In the genomic region with DNA sequence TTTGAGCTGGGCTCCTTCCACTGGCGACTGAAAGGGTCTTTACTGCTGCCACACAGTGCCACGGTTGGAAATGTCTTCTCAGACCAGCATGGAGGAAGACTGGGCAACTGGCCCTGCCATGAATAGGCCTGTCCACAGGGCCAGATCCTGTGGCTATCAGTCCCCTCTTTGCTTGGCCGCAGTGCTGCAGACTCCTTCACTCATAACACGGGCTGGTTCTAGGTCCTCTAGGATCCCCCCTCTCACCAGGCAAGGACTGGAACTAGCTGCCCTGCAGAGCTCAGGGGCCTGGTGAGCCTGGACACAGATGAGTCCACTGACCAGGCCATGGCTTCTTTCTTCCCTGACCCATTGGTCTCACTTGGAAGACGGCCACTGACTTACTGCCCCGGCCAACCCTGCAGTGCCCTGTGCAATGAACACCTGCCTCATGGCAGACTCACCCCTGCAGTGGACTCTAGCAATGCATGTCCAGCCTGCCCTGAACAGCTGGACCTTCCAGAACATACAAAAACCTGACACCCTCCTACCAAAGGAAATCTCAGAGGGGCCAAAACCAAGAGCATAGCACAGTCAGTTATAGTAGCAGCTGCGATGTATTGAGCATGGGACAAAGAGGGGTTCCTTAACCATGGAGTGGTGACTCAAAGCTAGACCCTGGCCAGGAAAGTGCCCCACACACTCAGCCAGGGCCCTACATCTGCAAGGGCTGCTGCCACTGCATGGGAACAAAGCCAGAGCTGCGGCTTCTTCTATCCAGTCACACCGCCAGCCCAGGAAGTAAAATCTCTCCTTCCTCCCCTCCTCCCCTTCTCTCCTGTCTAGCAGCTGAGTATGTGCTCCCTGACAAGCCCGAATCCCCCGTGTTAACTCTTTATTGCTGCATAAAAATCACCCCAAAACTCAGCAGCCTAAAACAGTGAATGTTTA, we compare ENCODE assay signal across 15 cellular contexts.
DNase-seq lines count a peak whose midpoint lies in the region; ATAC-seq and TF ChIP-seq lines count a peak whose summit lies in the region.
"Had no signal": no experiment of that assay in that cellular context is flagged by ENCODE, and none has a peak within 500 bp of the region (broad histone marks: within the 10 kb centered on the region; RNA-seq: fewer than 3 reads in every experiment).

No MANE protein-coding gene starts in this region.

- no peaks in the 10 kb centered on the region for H3K36me3 Mint-ChIP-seq in GM23338 (ENCODE audit: low read depth)

- H3K27ac Mint-ChIP-seq in GM23338: no peak overlapping the region
- H3K27ac Mint-ChIP-seq: effector memory CD8-positive, alpha-beta T cell had no signal

- H3K4me2 ChIP-seq in GM23338: no peak overlapping the region

- ATAC-seq in GM23338 (peak; percentile 21; the same call in 1 of the 3 replicates), lung (ENCODE audit: insufficient read depth, low FRiP score) (no peak), GM21717 (IDR thresholded peaks at IDR 0.05; ENCODE audit: unreplicated experiment) (no peak)
- ATAC-seq: effector memory CD8-positive, alpha-beta T cell; HepG2 had no signal

- H3K27ac ChIP-seq in GM23338 (ENCODE audit: low read depth) (no peak overlapping the region), lung (ENCODE audit: low read depth in 1 of 2, low read length in 1 of 2) (no peak overlapping the region)
- H3K27ac ChIP-seq: ascending aorta, right atrium auricular region had no signal

- H3K9me2 ChIP-seq in GM23338 (ENCODE audit: insufficient read depth): peaks cover 3% of the 10 kb centered on the region; the same call in 1 of the 2 replicates

- no peaks in the 10 kb centered on the region for H3F3A ChIP-seq in GM23338 (replicated peaks; ENCODE audit: low read depth)

- peaks cover 17% of the 10 kb centered on the region for H3K4me1 Mint-ChIP-seq in GM23338

- no peak overlapping the region for H3K4me3 Mint-ChIP-seq in GM23338
- H3K4me3 Mint-ChIP-seq: effector memory CD8-positive, alpha-beta T cell had no signal

- H3K4me3 ChIP-seq in GM23338 (no peak overlapping the region), lung (no peak overlapping the region)
- H3K4me3 ChIP-seq: ascending aorta, HAP-1, right atrium auricular region had no signal

- H3K4me1 ChIP-seq in GM23338 (ENCODE audit: insufficient read depth) (peaks cover 11% of the 10 kb centered on the region), lung (ENCODE audit: control insufficient read depth in 2 of 2, insufficient read depth in 2 of 2, low read length in 2 of 2) (no peaks in the 10 kb centered on the region)
- H3K4me1 ChIP-seq: HAP-1 had no signal

- H4K20me1 ChIP-seq in GM23338 (replicated peaks; ENCODE audit: insufficient read depth): no peaks in the 10 kb centered on the region

- DNase-seq in AG20443 (ENCODE audit: low spot score): peak; percentile 57
- no peak for DNase-seq in GM23338 (ENCODE audit: low spot score)
- peak; percentile 52 for DNase-seq in amniotic epithelial cell (ENCODE audit: low read depth)
- DNase-seq in lung (ENCODE audit: low spot score): peak; percentile 24
- DNase-seq in cortex of kidney (lab: John Stamatoyannopoulos, UW): no peak
- DNase-seq in NCI-H1092 (lab: John Stamatoyannopoulos, UW): no peak
- no peak for DNase-seq in NCI-H345 (lab: John Stamatoyannopoulos, UW)
- DNase-seq: effector memory CD8-positive, alpha-beta T cell; hippocampal formation; NCI-H2107 had no signal

- H3K9me3 Mint-ChIP-seq in GM23338: peaks cover 7% of the 10 kb centered on the region; the same call in 2 of the 3 replicates
- H3K9me3 Mint-ChIP-seq: effector memory CD8-positive, alpha-beta T cell had no signal

- peaks cover 4% of the 10 kb centered on the region for H3K27me3 Mint-ChIP-seq in GM23338 (ENCODE audit: insufficient read depth, low read depth, poor library complexity)

- no peak overlapping the region for H2AFZ ChIP-seq in GM23338

- H3K36me3 ChIP-seq in GM23338 (ENCODE audit: insufficient read depth) (no peaks in the 10 kb centered on the region), lung (ENCODE audit: control insufficient read depth in 2 of 2, insufficient read depth in 2 of 2, low read length in 2 of 2) (no peaks in the 10 kb centered on the region)
- H3K36me3 ChIP-seq: ascending aorta, HAP-1, right atrium auricular region had no signal

- H3K27me3 ChIP-seq in GM23338 (ENCODE audit: insufficient read depth) (no peaks in the 10 kb centered on the region), lung (ENCODE audit: control insufficient read depth, insufficient read depth) (no peaks in the 10 kb centered on the region)
- H3K27me3 ChIP-seq: ascending aorta, right atrium auricular region had no signal

- 58 to 66% methylated on average over 11 of the region's 11 CpGs for whole genome bisulfite sequencing in lung, 2 donors

- no peak for TF ChIP-seq CTCF in GM23338 (conservative IDR thresholded peaks at IDR 0.05; ENCODE audit: low read depth in 2 of 2)
- no peak for TF ChIP-seq CTCF in lung (IDR thresholded peaks at IDR 0.05; ENCODE audit: control extremely low read depth, extremely low read depth)

- H3K79me2 ChIP-seq in GM23338 (replicated peaks; ENCODE audit: insufficient read depth): no peaks in the 10 kb centered on the region

- H3K9me3 ChIP-seq in lung (ENCODE audit: control insufficient read depth in 2 of 2, insufficient read depth in 1 of 2, low read length in 1 of 2): peaks cover 0 to 2% of the 10 kb centered on the region in 2 donors
- H3K9me3 ChIP-seq: ascending aorta, HAP-1, right atrium auricular region had no signal

TF ChIP-seq in GM23338, 12 proteins besides CTCF, POLR2A, EP300 and RAD21 (continues in another document):
- TF ChIP-seq CREB1 (CRISPR knock-in tag; IDR thresholded peaks at IDR 0.05; ENCODE audit: low read depth) (no peak), STAT1 (IDR thresholded peaks at IDR 0.05; ENCODE audit: unreplicated experiment) (no peak), EZH2 (IDR thresholded peaks at IDR 0.05; ENCODE audit: low read depth, unreplicated experiment) (no peak), JUNB (IDR thresholded peaks at IDR 0.05; ENCODE audit: unreplicated experiment) (no peak), POLR2AphosphoS5 (IDR thresholded peaks at IDR 0.05; ENCODE audit: low read depth) (no peak), NANOG (IDR thresholded peaks at IDR 0.05; ENCODE audit: borderline replicate concordance) (no peak), EZH2phosphoT487 (IDR thresholded peaks at IDR 0.05; ENCODE audit: unreplicated experiment) (no peak), ZNF114 (CRISPR knock-in tag; IDR thresholded peaks at IDR 0.05) (no peak), ZNF331 (CRISPR knock-in tag; IDR thresholded peaks at IDR 0.05; ENCODE audit: low read depth) (no peak)
- TF ChIP-seq, protein P1, sequence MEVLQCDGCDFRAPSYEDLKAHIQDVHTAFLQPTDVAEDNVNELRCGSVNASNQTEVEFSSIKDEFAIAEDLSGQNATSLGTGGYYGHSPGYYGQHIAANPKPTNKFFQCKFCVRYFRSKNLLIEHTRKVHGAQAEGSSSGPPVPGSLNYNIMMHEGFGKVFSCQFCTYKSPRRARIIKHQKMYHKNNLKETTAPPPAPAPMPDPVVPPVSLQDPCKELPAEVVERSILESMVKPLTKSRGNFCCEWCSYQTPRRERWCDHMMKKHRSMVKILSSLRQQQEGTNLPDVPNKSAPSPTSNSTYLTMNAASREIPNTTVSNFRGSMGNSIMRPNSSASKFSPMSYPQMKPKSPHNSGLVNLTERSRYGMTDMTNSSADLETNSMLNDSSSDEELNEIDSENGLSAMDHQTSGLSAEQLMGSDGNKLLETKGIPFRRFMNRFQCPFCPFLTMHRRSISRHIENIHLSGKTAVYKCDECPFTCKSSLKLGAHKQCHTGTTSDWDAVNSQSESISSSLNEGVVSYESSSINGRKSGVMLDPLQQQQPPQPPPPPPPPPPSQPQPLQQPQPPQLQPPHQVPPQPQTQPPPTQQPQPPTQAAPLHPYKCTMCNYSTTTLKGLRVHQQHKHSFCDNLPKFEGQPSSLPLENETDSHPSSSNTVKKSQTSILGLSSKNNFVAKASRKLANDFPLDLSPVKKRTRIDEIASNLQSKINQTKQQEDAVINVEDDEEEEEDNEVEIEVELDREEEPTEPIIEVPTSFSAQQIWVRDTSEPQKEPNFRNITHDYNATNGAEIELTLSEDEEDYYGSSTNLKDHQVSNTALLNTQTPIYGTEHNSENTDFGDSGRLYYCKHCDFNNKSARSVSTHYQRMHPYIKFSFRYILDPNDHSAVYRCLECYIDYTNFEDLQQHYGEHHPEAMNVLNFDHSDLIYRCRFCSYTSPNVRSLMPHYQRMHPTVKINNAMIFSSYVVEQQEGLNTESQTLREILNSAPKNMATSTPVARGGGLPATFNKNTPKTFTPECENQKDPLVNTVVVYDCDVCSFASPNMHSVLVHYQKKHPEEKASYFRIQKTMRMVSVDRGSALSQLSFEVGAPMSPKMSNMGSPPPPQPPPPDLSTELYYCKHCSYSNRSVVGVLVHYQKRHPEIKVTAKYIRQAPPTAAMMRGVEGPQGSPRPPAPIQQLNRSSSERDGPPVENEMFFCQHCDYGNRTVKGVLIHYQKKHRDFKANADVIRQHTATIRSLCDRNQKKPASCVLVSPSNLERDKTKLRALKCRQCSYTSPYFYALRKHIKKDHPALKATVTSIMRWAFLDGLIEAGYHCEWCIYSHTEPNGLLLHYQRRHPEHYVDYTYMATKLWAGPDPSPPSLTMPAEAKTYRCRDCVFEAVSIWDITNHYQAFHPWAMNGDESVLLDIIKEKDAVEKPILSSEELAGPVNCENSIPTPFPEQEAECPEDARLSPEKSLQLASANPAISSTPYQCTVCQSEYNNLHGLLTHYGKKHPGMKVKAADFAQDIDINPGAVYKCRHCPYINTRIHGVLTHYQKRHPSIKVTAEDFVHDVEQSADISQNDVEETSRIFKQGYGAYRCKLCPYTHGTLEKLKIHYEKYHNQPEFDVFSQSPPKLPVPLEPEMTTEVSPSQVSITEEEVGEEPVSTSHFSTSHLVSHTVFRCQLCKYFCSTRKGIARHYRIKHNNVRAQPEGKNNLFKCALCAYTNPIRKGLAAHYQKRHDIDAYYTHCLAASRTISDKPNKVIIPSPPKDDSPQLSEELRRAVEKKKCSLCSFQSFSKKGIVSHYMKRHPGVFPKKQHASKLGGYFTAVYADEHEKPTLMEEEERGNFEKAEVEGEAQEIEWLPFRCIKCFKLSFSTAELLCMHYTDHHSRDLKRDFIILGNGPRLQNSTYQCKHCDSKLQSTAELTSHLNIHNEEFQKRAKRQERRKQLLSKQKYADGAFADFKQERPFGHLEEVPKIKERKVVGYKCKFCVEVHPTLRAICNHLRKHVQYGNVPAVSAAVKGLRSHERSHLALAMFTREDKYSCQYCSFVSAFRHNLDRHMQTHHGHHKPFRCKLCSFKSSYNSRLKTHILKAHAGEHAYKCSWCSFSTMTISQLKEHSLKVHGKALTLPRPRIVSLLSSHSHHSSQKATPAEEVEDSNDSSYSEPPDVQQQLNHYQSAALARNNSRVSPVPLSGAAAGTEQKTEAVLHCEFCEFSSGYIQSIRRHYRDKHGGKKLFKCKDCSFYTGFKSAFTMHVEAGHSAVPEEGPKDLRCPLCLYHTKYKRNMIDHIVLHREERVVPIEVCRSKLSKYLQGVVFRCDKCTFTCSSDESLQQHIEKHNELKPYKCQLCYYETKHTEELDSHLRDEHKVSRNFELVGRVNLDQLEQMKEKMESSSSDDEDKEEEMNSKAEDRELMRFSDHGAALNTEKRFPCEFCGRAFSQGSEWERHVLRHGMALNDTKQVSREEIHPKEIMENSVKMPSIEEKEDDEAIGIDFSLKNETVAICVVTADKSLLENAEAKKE (CRISPR knock-in tag; IDR thresholded peaks at IDR 0.05): no peak

Comparison
In these comparisons a context has a peak if more than half of its experiments do, and no peak if none do; other contexts are left out.
1. DNase-seq: peak in AG20443 (single experiment), amniotic epithelial cell (single experiment) and lung (single experiment); none in GM23338 (single experiment), cortex of kidney (single experiment), NCI-H1092 (single experiment) and NCI-H345 (single experiment).